32 cellular contexts compared by ENCODE assay signal in genomic region chr7:98163269-98163668, GRCh38. TPM values are rescaled to one million over a fixed set of nuclear protein-coding genes. Genes with fewer than 3 reads are reported as not detected.
DNase-seq lines count a peak whose midpoint lies in the region; ATAC-seq, FAIRE-seq and TF ChIP-seq lines count a peak whose summit lies in the region.
"Had no signal": no experiment of that assay in that cellular context is flagged by ENCODE, and none has a peak within 500 bp of the region (broad histone marks: within the 10 kb centered on the region; RNA-seq: fewer than 3 reads in every experiment).

No MANE protein-coding gene starts in this region.

- H4K20me1 ChIP-seq in astrocyte (ENCODE audit: insufficient read depth, low read length) (peaks cover 5% of the 10 kb centered on the region), keratinocyte (ENCODE audit: control insufficient read depth, extremely low read depth, insufficient read depth, low read length) (no peaks in the 10 kb centered on the region)

- H3K27ac ChIP-seq in breast epithelium (peak overlapping the region in 1 of 2 donors; percentile 51), astrocyte (ENCODE audit: low read depth, low read length) (peak overlapping the region; percentile 52), keratinocyte (ENCODE audit: control insufficient read depth, insufficient read depth, low read length) (peak overlapping the region; percentile 92), suprapubic skin (peak overlapping the region; percentile 7)
- H3K27ac ChIP-seq: HL-60 had no signal

- no peak for ATAC-seq in GM21515 (IDR thresholded peaks at IDR 0.05; ENCODE audit: unreplicated experiment)
- no peak for ATAC-seq in HG03442 (IDR thresholded peaks at IDR 0.05; ENCODE audit: unreplicated experiment)
- ATAC-seq: activated CD8-positive, alpha-beta T cell treated with anti-CD3 and anti-CD28 coated beads for 36 hours; naive thymus-derived CD8-positive, alpha-beta T cell; T-helper 17 cell had no signal

- H3K4me1 Mint-ChIP-seq in MCF 10A (ENCODE audit: insufficient read depth, unreplicated experiment) (peaks cover 9% of the 10 kb centered on the region), astrocyte (ENCODE audit: low read depth, unreplicated experiment) (peaks cover 6% of the 10 kb centered on the region)

- DNase-seq in MCF 10A (ENCODE audit: unreplicated experiment) = no peak
- DNase-seq in breast epithelium (ENCODE audit: low spot score in 2 of 2) = no peak
- DNase-seq in astrocyte (ENCODE audit: low read depth) = no peak
- no peak for DNase-seq in keratinocyte (ENCODE audit: low read depth, low spot score)
- no peak for DNase-seq in suprapubic skin (ENCODE audit: low spot score in 2 of 2)
- no peak for DNase-seq in GM10266 (ENCODE audit: extremely low spot score)
- DNase-seq: 8988T; activated CD8-positive, alpha-beta T cell treated with anti-CD3 and anti-CD28 coated beads for 36 hours; activated naive CD4-positive, alpha-beta T cell treated with anti-CD3 and anti-CD28 coated beads for 36 hours; C1 segment of cervical spinal cord; Caco-2; DMS79; glutamatergic neuron; KBM-7; midbrain; naive thymus-derived CD8-positive, alpha-beta T cell; NCI-H1105 treated with DMSO at 0.1 percent for 48 hours; NCI-H187 treated with DMSO at 0.1 percent for 48 hours; NCI-H2171 treated with DMSO at 0.1 percent for 48 hours; NCI-H510A treated with DMSO at 0.1 percent for 48 hours; stimulated activated CD4-positive, alpha-beta T cell treated with anti-CD3 and anti-CD28 coated beads, Interleukin-15, amount 100 ng/mL, for 24 hours; stimulated activated CD4-positive, alpha-beta T cell treated with anti-CD3 and anti-CD28 coated beads, Interleukin-4, amount 100 ng/mL, for 4 hours; T-helper 17 cell had no signal

- H3K79me2 ChIP-seq in astrocyte (ENCODE audit: insufficient read depth, low read length) (no peaks in the 10 kb centered on the region), keratinocyte (ENCODE audit: control insufficient read depth, insufficient read depth, low read length) (peaks cover 11% of the 10 kb centered on the region)

- H3K36me3 ChIP-seq in breast epithelium = peaks cover 6% of the 10 kb centered on the region
- H3K36me3 ChIP-seq in astrocyte (ENCODE audit: insufficient read depth, low read length) = peaks cover 3% of the 10 kb centered on the region
- peaks cover 0 to 3% of the 10 kb centered on the region in 2 experiments for H3K36me3 ChIP-seq in keratinocyte (ENCODE audit: control insufficient read depth in 2 of 2, extremely low read depth in 1 of 2, insufficient read depth in 2 of 2, low read length in 2 of 2)
- H3K36me3 ChIP-seq in suprapubic skin = peaks cover 5% of the 10 kb centered on the region
- H3K36me3 ChIP-seq: prostate gland had no signal

- H3K27me3 Mint-ChIP-seq in MCF 10A (ENCODE audit: insufficient read depth, unreplicated experiment) (no peaks in the 10 kb centered on the region), astrocyte (ENCODE audit: low read depth, unreplicated experiment) (no peaks in the 10 kb centered on the region)
- H3K27me3 Mint-ChIP-seq: activated CD8-positive, alpha-beta T cell treated with anti-CD3 and anti-CD28 coated beads for 36 hours; brain; naive thymus-derived CD8-positive, alpha-beta T cell; T-helper 17 cell had no signal

- no peak overlapping the region for H3K4me3 ChIP-seq in breast epithelium
- no peak overlapping the region for H3K4me3 ChIP-seq in astrocyte (ENCODE audit: insufficient read depth, low read depth, low read length)
- H3K4me3 ChIP-seq in keratinocyte (ENCODE audit: control insufficient read depth in 2 of 3, extremely low read depth in 1 of 3, insufficient read depth in 2 of 3, low read depth in 1 of 3, low read length in 3 of 3) = no peak overlapping the region
- no peak overlapping the region for H3K4me3 ChIP-seq in suprapubic skin
- H3K4me3 ChIP-seq: prostate gland had no signal

- H3K27ac Mint-ChIP-seq in MCF 10A (ENCODE audit: low read depth, unreplicated experiment) (peak overlapping the region; percentile 10), astrocyte (ENCODE audit: unreplicated experiment) (no peak overlapping the region)
- H3K27ac Mint-ChIP-seq: activated CD8-positive, alpha-beta T cell treated with anti-CD3 and anti-CD28 coated beads for 36 hours; activated naive CD4-positive, alpha-beta T cell treated with anti-CD3 and anti-CD28 coated beads for 36 hours; T-helper 17 cell had no signal

- no peak for TF ChIP-seq EP300 in suprapubic skin (IDR thresholded peaks at IDR 0.05)

- WGBS in suprapubic skin = 85% methylated on average over 7 of the region's 7 CpGs

- POLR2A ChIA-PET in MCF 10A (lab: Yijun Ruan, JAX) = interaction anchor here (0.7 to 3.0 kb wide), 3 partner anchors 18 to 30 kb away, joined by 3 to 11 read pairs (median 5); no protein-coding TSS in a partner anchor

- H3K4me3 Mint-ChIP-seq in MCF 10A (ENCODE audit: unreplicated experiment) (no peak overlapping the region), astrocyte (ENCODE audit: unreplicated experiment) (no peak overlapping the region)
- H3K4me3 Mint-ChIP-seq: activated CD8-positive, alpha-beta T cell treated with anti-CD3 and anti-CD28 coated beads for 36 hours; activated naive CD4-positive, alpha-beta T cell treated with anti-CD3 and anti-CD28 coated beads for 36 hours; naive thymus-derived CD8-positive, alpha-beta T cell; T-helper 17 cell had no signal

- peak overlapping the region; percentile 71 for H3K4me2 ChIP-seq in astrocyte (ENCODE audit: low read length)
- peak overlapping the region; percentile 78 for H3K4me2 ChIP-seq in keratinocyte (ENCODE audit: control insufficient read depth, extremely low read depth, insufficient read depth, low read depth, low read length)

- H3K27me3 ChIP-seq in breast epithelium (no peaks in the 10 kb centered on the region), astrocyte (ENCODE audit: insufficient read depth, low read length) (no peaks in the 10 kb centered on the region), keratinocyte (ENCODE audit: control insufficient read depth, extremely low read depth, insufficient read depth, low read length) (no peaks in the 10 kb centered on the region), suprapubic skin (no peaks in the 10 kb centered on the region)

- H3K36me3 Mint-ChIP-seq in MCF 10A (ENCODE audit: insufficient read depth, unreplicated experiment) (peaks cover 14% of the 10 kb centered on the region), astrocyte (ENCODE audit: low read depth, unreplicated experiment) (peaks cover 1% of the 10 kb centered on the region)

- no peaks in the 10 kb centered on the region for H3K9me1 ChIP-seq in keratinocyte (ENCODE audit: control insufficient read depth, extremely low read depth, insufficient read depth, low read length)

- H3K9me3 Mint-ChIP-seq in MCF 10A (ENCODE audit: unreplicated experiment) (no peaks in the 10 kb centered on the region), astrocyte (ENCODE audit: unreplicated experiment) (no peaks in the 10 kb centered on the region)
- H3K9me3 Mint-ChIP-seq: activated CD8-positive, alpha-beta T cell treated with anti-CD3 and anti-CD28 coated beads for 36 hours; activated naive CD4-positive, alpha-beta T cell treated with anti-CD3 and anti-CD28 coated beads for 36 hours; naive thymus-derived CD8-positive, alpha-beta T cell had no signal

- TF ChIP-seq POLR2A in breast epithelium (IDR thresholded peaks at IDR 0.05) (no peak), suprapubic skin (IDR thresholded peaks at IDR 0.05) (no peak)

- H3K9me3 ChIP-seq in breast epithelium (no peaks in the 10 kb centered on the region), astrocyte (ENCODE audit: insufficient read depth, low read depth, low read length) (no peaks in the 10 kb centered on the region), keratinocyte (ENCODE audit: control insufficient read depth, low read depth, low read length) (no peaks in the 10 kb centered on the region), suprapubic skin (no peaks in the 10 kb centered on the region)
- H3K9me3 ChIP-seq: Caco-2, prostate gland had no signal

- TF ChIP-seq CTCF in MCF 10A (IDR thresholded peaks at IDR 0.05; ENCODE audit: unreplicated experiment) = no peak
- no peak for TF ChIP-seq CTCF in breast epithelium (IDR thresholded peaks at IDR 0.05)
- TF ChIP-seq CTCF in astrocyte (IDR thresholded peaks at IDR 0.05; ENCODE audit: insufficient read depth, low read depth, low read length) = no peak
- TF ChIP-seq CTCF in keratinocyte (optimal IDR thresholded peaks at IDR 0.05 in 1 of 3, IDR thresholded peaks at IDR 0.05 in 1 of 3, conservative IDR thresholded peaks at IDR 0.05 in 1 of 3; ENCODE audit: extremely low read depth in 1 of 3, insufficient read depth in 2 of 3, low read length in 3 of 3) = no peak
- no peak for TF ChIP-seq CTCF in suprapubic skin (IDR thresholded peaks at IDR 0.05)
- TF ChIP-seq CTCF in GM10266 (IDR thresholded peaks at IDR 0.05; ENCODE audit: control insufficient read depth, insufficient read depth, low read depth, missing control alignments) = no peak

- H3K9ac ChIP-seq in astrocyte (ENCODE audit: low read length) (peak overlapping the region; percentile 26), keratinocyte (ENCODE audit: control insufficient read depth, extremely low read depth, insufficient read depth, low read length) (peak overlapping the region; percentile 78)

- no peak overlapping the region for H2AFZ ChIP-seq in astrocyte (ENCODE audit: low read depth, low read length)
- H2AFZ ChIP-seq in keratinocyte (ENCODE audit: control insufficient read depth, low read length) = no peak overlapping the region

- dilution Hi-C loops in keratinocyte (cut with MboI; ENCODE audit: extremely low pct_ligation_motif_present, low sequenced_read_pairs) = no loop called here

- no TSS peak for BruUV-seq in MCF 10A (replicated peaks; lab: Mats Ljungman, UMichigan)

- CTCF ChIA-PET in MCF 10A (lab: Yijun Ruan, JAX) = interaction anchor here (2.7 to 26.1 kb wide), 3 partner anchors 10 to 145 kb away, joined by 7 to 739 read pairs (median 87); partner anchors contain the start of gene LMTK2

- intact Hi-C loops in MCF 10A (cut with micrococcal nuclease) (loop anchor here (10.0 kb wide), 1 partner anchor 288 kb away; the partner anchor contains the start of gene ASNS), breast epithelium (cut with DNase I; ENCODE audit: low total_unique reads) (loop anchor here (10.0 kb wide), 1 partner anchor 138 kb away; no protein-coding TSS in a partner anchor)

- FAIRE-seq in astrocyte (lab: Jason Lieb, UNC) = no peak
- FAIRE-seq in keratinocyte (lab: Jason Lieb, UNC) = no peak
- FAIRE-seq: G401.6, islet of Langerhans had no signal

- H3K4me1 ChIP-seq in breast epithelium (no peaks in the 10 kb centered on the region), astrocyte (ENCODE audit: insufficient read depth, low read length) (peaks cover 12% of the 10 kb centered on the region), keratinocyte (ENCODE audit: control insufficient read depth, extremely low read depth, insufficient read depth, low read length) (peaks cover 37% of the 10 kb centered on the region), suprapubic skin (peaks cover 23% of the 10 kb centered on the region)
- H3K4me1 ChIP-seq: Caco-2, prostate gland had no signal

RNA-seq across cellular contexts. Expression of gene BHLHA15, which starts 48.0 kb away (rescaled TPM):
- total RNA-seq in MCF 10A (2022) = 3.2 and 6.0 TPM in 2 replicates
- total RNA-seq in breast epithelium = 1 to 10 TPM in 1 of 3 donors, under 1 TPM in 1, not detected in 1; 0.59 to 2.3 TPM
- total RNA-seq in astrocyte = 0.57 and 1.2 TPM in 2 replicates
- polyA plus RNA-seq in keratinocyte = not detected in 3 replicates
- polyA plus RNA-seq in keratinocyte (2011; ENCODE audit: low read depth) = not detected
- polyA plus RNA-seq in keratinocyte (2011; cell fraction: cytosol; rRNA removed) = not detected in 2 replicates
- polyA plus RNA-seq in keratinocyte (2011; cell fraction: nucleus; rRNA removed) = not detected in 2 replicates
- polyA plus RNA-seq in keratinocyte (2012; ENCODE audit: low replicate concordance) = 0.17 TPM in 1 of 2 replicates, not detected in the other
- not detected in 3 replicates for polyA minus RNA-seq in keratinocyte
- polyA minus RNA-seq in keratinocyte (2011; cell fraction: cytosol; rRNA and poly(A)+ RNA removed) = not detected
- not detected in 2 replicates for polyA minus RNA-seq in keratinocyte (2011; cell fraction: nucleus; rRNA and poly(A)+ RNA removed)
- total RNA-seq in suprapubic skin = 1 to 10 TPM; 1.2 to 7.8 (median 4.4) TPM
- total RNA-seq: M059J; naive thymus-derived CD8-positive, alpha-beta T cell; subcutaneous adipose tissue; T-helper 17 cell had no signal

RNA-seq across cellular contexts. Expression of gene LMTK2, which starts 56.6 kb away (rescaled TPM):
- total RNA-seq in MCF 10A (2022) (16.8 and 21.6 TPM in 2 replicates), breast epithelium (10 to 100 TPM in 2 of 3 donors, 1 to 10 TPM in 1; 9.4 to 16.7 (median 14.1) TPM), astrocyte (14.5 and 15.2 TPM in 2 replicates), suprapubic skin (10 to 100 TPM; 34.0 to 45.1 (median 39.8) TPM)
- polyA plus RNA-seq in keratinocyte = 3.7 to 10.2 TPM (median 6.6 TPM) in 3 replicates
- 9.0 TPM for polyA plus RNA-seq in keratinocyte (2011; ENCODE audit: low read depth)
- polyA plus RNA-seq in keratinocyte (2011; cell fraction: cytosol; rRNA removed) = 2.3 and 3.2 TPM in 2 replicates
- polyA plus RNA-seq in keratinocyte (2011; cell fraction: nucleus; rRNA removed) = 20.5 and 22.1 TPM in 2 replicates
- 8.2 and 10.4 TPM in 2 replicates for polyA plus RNA-seq in keratinocyte (2012; ENCODE audit: low replicate concordance)
- polyA minus RNA-seq in keratinocyte = 9.9 to 19.6 TPM (median 12.2 TPM) in 3 replicates
- 11.5 TPM for polyA minus RNA-seq in keratinocyte (2011; cell fraction: cytosol; rRNA and poly(A)+ RNA removed)
- polyA minus RNA-seq in keratinocyte (2011; cell fraction: nucleus; rRNA and poly(A)+ RNA removed) = 30.8 and 39.6 TPM in 2 replicates
